Comparison of ENCODE assay signal across 1 cellular context in the genomic region with DNA sequence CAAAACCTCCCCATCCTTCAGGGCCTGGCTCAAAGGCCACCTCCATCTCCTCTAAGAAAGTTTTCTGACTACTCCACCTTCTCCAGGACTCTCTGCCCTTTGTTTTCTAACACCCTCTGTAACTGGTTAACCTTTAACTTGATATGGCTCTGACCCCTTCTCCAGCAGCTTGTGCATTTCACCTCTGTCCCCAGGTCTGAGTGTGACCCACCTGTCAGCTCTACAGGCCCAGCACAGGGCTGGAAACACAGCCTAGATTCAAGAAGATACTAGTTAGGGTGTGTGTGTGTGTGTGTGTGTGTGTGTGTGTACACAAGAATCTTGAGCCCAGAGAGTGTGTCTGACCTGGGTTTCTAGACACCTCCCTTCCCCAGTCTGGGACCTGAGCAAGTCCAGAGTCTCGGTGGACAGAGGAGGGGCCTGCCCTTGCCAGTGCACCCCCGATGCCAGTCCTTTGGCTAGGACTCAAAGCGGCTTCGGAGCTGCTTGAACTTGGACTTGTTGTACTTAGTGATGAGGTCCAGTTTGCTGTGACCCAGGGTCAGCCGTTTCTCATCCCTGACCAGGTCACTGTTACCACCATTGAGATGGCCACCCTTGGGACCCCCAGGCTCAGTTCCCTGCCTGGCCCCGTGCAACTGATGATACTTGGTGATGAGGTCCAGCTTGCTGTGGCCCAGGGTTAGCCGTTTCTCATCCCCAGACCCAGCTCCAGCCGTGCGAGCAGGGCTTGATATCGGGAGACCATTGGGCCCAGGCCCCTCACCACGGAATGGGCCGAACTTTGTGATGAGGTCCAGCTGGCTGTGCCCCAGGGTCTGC.
TF ChIP-seq lines count a peak whose summit lies in the region.

No MANE protein-coding gene starts in this region.

TF ChIP-seq in A549, 52 proteins besides CTCF, POLR2A, EP300 and RAD21:
- TF ChIP-seq FOXS1 (CRISPR knock-in tag; IDR thresholded peaks at IDR 0.05) = no peak
- no peak for TF ChIP-seq FOSB (CRISPR knock-in tag; IDR thresholded peaks at IDR 0.05)
- no peak for TF ChIP-seq CHD2 (IDR thresholded peaks at IDR 0.05; ENCODE audit: low read length, partially characterized antibody)
- no peak for TF ChIP-seq ATOH8 (CRISPR knock-in tag; IDR thresholded peaks at IDR 0.05; ENCODE audit: low read depth)
- TF ChIP-seq JUN (IDR thresholded peaks at IDR 0.05) = no peak
- TF ChIP-seq MAZ (IDR thresholded peaks at IDR 0.05; ENCODE audit: borderline replicate concordance, low read depth, low read length) = no peak
- no peak for TF ChIP-seq HES2 (IDR thresholded peaks at IDR 0.05)
- no peak for TF ChIP-seq TFCP2L1 (CRISPR knock-in tag; IDR thresholded peaks at IDR 0.05)
- TF ChIP-seq CHD4 (IDR thresholded peaks at IDR 0.05; ENCODE audit: borderline replicate concordance) = no peak
- TF ChIP-seq ESRRA (IDR thresholded peaks at IDR 0.05; ENCODE audit: borderline replicate concordance, low read length) = no peak
- TF ChIP-seq HEYL (CRISPR knock-in tag; IDR thresholded peaks at IDR 0.05) = no peak
- TF ChIP-seq, protein P1, sequence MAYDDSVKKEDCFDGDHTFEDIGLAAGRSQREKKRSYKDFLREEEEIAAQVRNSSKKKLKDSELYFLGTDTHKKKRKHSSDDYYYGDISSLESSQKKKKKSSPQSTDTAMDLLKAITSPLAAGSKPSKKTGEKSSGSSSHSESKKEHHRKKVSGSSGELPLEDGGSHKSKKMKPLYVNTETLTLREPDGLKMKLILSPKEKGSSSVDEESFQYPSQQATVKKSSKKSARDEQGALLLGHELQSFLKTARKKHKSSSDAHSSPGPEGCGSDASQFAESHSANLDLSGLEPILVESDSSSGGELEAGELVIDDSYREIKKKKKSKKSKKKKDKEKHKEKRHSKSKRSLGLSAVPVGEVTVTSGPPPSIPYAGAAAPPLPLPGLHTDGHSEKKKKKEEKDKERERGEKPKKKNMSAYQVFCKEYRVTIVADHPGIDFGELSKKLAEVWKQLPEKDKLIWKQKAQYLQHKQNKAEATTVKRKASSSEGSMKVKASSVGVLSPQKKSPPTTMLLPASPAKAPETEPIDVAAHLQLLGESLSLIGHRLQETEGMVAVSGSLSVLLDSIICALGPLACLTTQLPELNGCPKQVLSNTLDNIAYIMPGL (CRISPR knock-in tag; IDR thresholded peaks at IDR 0.05; ENCODE audit: borderline replicate concordance) = no peak
- no peak for TF ChIP-seq CEBPB (IDR thresholded peaks at IDR 0.05)
- no peak for TF ChIP-seq ZNF302 (CRISPR knock-in tag; IDR thresholded peaks at IDR 0.05)
- TF ChIP-seq KDM1A (IDR thresholded peaks at IDR 0.05; ENCODE audit: low read depth) = no peak
- TF ChIP-seq, protein P2, sequence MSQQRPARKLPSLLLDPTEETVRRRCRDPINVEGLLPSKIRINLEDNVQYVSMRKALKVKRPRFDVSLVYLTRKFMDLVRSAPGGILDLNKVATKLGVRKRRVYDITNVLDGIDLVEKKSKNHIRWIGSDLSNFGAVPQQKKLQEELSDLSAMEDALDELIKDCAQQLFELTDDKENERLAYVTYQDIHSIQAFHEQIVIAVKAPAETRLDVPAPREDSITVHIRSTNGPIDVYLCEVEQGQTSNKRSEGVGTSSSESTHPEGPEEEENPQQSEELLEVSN (IDR thresholded peaks at IDR 0.05; ENCODE audit: borderline replicate concordance, low read depth) = no peak
- no peak for TF ChIP-seq ZFP36 (IDR thresholded peaks at IDR 0.05; ENCODE audit: borderline replicate concordance, partially characterized antibody)
- TF ChIP-seq RNF2 (IDR thresholded peaks at IDR 0.05; ENCODE audit: borderline replicate concordance, low read depth) = no peak
- TF ChIP-seq, protein P3, sequence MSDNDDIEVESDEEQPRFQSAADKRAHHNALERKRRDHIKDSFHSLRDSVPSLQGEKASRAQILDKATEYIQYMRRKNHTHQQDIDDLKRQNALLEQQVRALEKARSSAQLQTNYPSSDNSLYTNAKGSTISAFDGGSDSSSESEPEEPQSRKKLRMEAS (IDR thresholded peaks at IDR 0.05) = no peak
- TF ChIP-seq, protein P4, sequence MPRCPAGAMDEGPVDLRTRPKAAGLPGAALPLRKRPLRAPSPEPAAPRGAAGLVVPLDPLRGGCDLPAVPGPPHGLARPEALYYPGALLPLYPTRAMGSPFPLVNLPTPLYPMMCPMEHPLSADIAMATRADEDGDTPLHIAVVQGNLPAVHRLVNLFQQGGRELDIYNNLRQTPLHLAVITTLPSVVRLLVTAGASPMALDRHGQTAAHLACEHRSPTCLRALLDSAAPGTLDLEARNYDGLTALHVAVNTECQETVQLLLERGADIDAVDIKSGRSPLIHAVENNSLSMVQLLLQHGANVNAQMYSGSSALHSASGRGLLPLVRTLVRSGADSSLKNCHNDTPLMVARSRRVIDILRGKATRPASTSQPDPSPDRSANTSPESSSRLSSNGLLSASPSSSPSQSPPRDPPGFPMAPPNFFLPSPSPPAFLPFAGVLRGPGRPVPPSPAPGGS (IDR thresholded peaks at IDR 0.05) = no peak
